Comparison of ENCODE assay signal across 20 cellular contexts in genomic region chr7:2623698-2624014, GRCh38. TPM values are rescaled to one million over a fixed set of nuclear protein-coding genes. Genes with fewer than 3 reads are reported as not detected.
A peak's percentile ranks its signal among the peaks of the same experiment; 100 is the strongest.
DNase-seq lines count a peak whose midpoint lies in the region; ATAC-seq and TF ChIP-seq lines count a peak whose summit lies in the region.
"Had no signal": no experiment of that assay in that cellular context is flagged by ENCODE, and none has a peak within 500 bp of the region (broad histone marks: within the 10 kb centered on the region; RNA-seq: fewer than 3 reads in every experiment).

No MANE protein-coding gene starts in this region.

- no peak for TF ChIP-seq POLR2A in erythroblast (IDR thresholded peaks at IDR 0.05; ENCODE audit: low read length)

- H2BK5ac ChIP-seq in neuronal stem cell (ENCODE audit: low read length) = peak overlapping the region; percentile 68

- H3K36me3 ChIP-seq in NT2/D1 (ENCODE audit: insufficient read depth, insufficient read length, low read length) = no peaks in the 10 kb centered on the region
- no peaks in the 10 kb centered on the region for H3K36me3 ChIP-seq in duodenal mucosa (ENCODE audit: control insufficient read depth in 1 of 2, insufficient read depth in 2 of 2, low read length in 2 of 2)
- H3K36me3 ChIP-seq in neuronal stem cell (replicated peaks in 1 of 2; ENCODE audit: control insufficient read depth in 2 of 2, insufficient read depth in 2 of 2, low read length in 2 of 2) = no peaks in the 10 kb centered on the region

- peaks cover 33% of the 10 kb centered on the region for H3K4me1 Mint-ChIP-seq in CD14-positive monocyte
- H3K4me1 Mint-ChIP-seq in activated CD8-positive, alpha-beta T cell treated with anti-CD3 and anti-CD28 coated beads for 36 hours (ENCODE audit: low read depth) = no peaks in the 10 kb centered on the region
- H3K4me1 Mint-ChIP-seq: CD8-positive, alpha-beta memory T cell had no signal

- peak overlapping the region; percentile 89 for H3K14ac ChIP-seq in neuronal stem cell (ENCODE audit: low read length)

- POLR2A ChIA-PET in activated CD8-positive, alpha-beta T cell treated with anti-CD3 and anti-CD28 coated beads for 36 hours (lab: Charles Lee) = no interaction called here

- H4K91ac ChIP-seq in neuronal stem cell (ENCODE audit: low read depth, low read length, poor library complexity) = no peak overlapping the region

- no peak overlapping the region for H3K4me3 Mint-ChIP-seq in CD14-positive monocyte
- H3K4me3 Mint-ChIP-seq in activated CD8-positive, alpha-beta T cell treated with anti-CD3 and anti-CD28 coated beads for 36 hours = no peak overlapping the region
- H3K4me3 Mint-ChIP-seq: CD8-positive, alpha-beta memory T cell; GM23338 had no signal

- H3K27ac ChIP-seq in duodenal mucosa (ENCODE audit: low read depth, low read length) (peak overlapping the region; percentile 73), neuronal stem cell (replicated peaks; ENCODE audit: low read length) (no peak overlapping the region)
- H3K27ac ChIP-seq: HL-60 had no signal

- ATAC-seq in HG02623 (IDR thresholded peaks at IDR 0.05; ENCODE audit: unreplicated experiment) = no peak
- ATAC-seq in activated CD8-positive, alpha-beta T cell treated with anti-CD3 and anti-CD28 coated beads for 36 hours = no peak
- ATAC-seq: GM23338 had no signal

- no peaks in the 10 kb centered on the region for H3K36me3 Mint-ChIP-seq in CD14-positive monocyte
- no peaks in the 10 kb centered on the region for H3K36me3 Mint-ChIP-seq in activated CD8-positive, alpha-beta T cell treated with anti-CD3 and anti-CD28 coated beads for 36 hours (ENCODE audit: low read depth)
- H3K36me3 Mint-ChIP-seq: CD8-positive, alpha-beta memory T cell had no signal

- WGBS in neuronal stem cell (ENCODE audit: extremely low coverage in 2 of 2, insufficient read length in 2 of 2, insufficient replicate concordance in 1 of 2), 2 donors = no CpG with 5 or more reads among the region's 10 CpGs

- no peak for TF ChIP-seq CTCF in CD14-positive monocyte (IDR thresholded peaks at IDR 0.05)
- TF ChIP-seq CTCF in activated CD8-positive, alpha-beta T cell treated with anti-CD3 and anti-CD28 coated beads for 36 hours (IDR thresholded peaks at IDR 0.05) = no peak

- peak overlapping the region; percentile 64 for H3K9ac ChIP-seq in NT2/D1 (ENCODE audit: insufficient read length, low read depth)
- peak overlapping the region in 1 of 2 donors; percentile 12 for H3K9ac ChIP-seq in duodenal mucosa (ENCODE audit: low read depth in 1 of 2, low read length in 2 of 2)
- no peak overlapping the region for H3K9ac ChIP-seq in neuronal stem cell (ENCODE audit: low read depth, low read length, poor library complexity)

- CTCF ChIA-PET in activated CD8-positive, alpha-beta T cell treated with anti-CD3 and anti-CD28 coated beads for 36 hours (lab: Charles Lee) = no interaction called here

- H3K4ac ChIP-seq in neuronal stem cell (ENCODE audit: low read length) = no peak overlapping the region

- intact Hi-C loops in CD14-positive monocyte (cut with micrococcal nuclease) = no loop called here
- intact Hi-C loops in activated CD8-positive, alpha-beta T cell treated with anti-CD3 and anti-CD28 coated beads for 36 hours (cut with micrococcal nuclease) = no loop called here

- H3K4me1 ChIP-seq in NT2/D1 (ENCODE audit: insufficient read depth, insufficient read length) = peaks cover 35% of the 10 kb centered on the region
- peaks cover 35 to 42% of the 10 kb centered on the region in 2 donors for H3K4me1 ChIP-seq in duodenal mucosa (ENCODE audit: control insufficient read depth in 1 of 2, insufficient read depth in 2 of 2, low read length in 2 of 2)
- peaks cover 14 to 16% of the 10 kb centered on the region in 2 donors for H3K4me1 ChIP-seq in neuronal stem cell (ENCODE audit: control insufficient read depth in 2 of 2, insufficient read depth in 1 of 2, low read depth in 1 of 2, low read length in 2 of 2)

- H2BK12ac ChIP-seq in neuronal stem cell (ENCODE audit: low read length) = peak overlapping the region; percentile 89

- H2BK120ac ChIP-seq in neuronal stem cell (ENCODE audit: low read depth, low read length) = peak overlapping the region; percentile 35

- H3K4me3 ChIP-seq in NT2/D1 (ENCODE audit: insufficient read length, low read depth) (no peak overlapping the region), duodenal mucosa (ENCODE audit: low read depth in 1 of 2, low read length in 2 of 2) (no peak overlapping the region), neuronal stem cell (ENCODE audit: low read length in 2 of 2) (no peak overlapping the region)
- H3K4me3 ChIP-seq: GM23338 had no signal

- H3K9me3 ChIP-seq in NT2/D1 (ENCODE audit: insufficient read depth, low read length) (peaks cover 8% of the 10 kb centered on the region; the same call in 1 of the 2 replicates), duodenal mucosa (ENCODE audit: control insufficient read depth in 1 of 2, low read length in 2 of 2) (no peaks in the 10 kb centered on the region), neuronal stem cell (replicated peaks in 1 of 2; ENCODE audit: control insufficient read depth in 2 of 2, insufficient read depth in 1 of 2, low read depth in 1 of 2, low read length in 2 of 2) (peaks cover 0 to 4% of the 10 kb centered on the region in 2 donors)

- H2BK15ac ChIP-seq in neuronal stem cell (ENCODE audit: low read length) = peak overlapping the region; percentile 95

- no peak overlapping the region for H4K8ac ChIP-seq in neuronal stem cell (ENCODE audit: low read depth, low read length)

- no peak overlapping the region for H3K4me2 ChIP-seq in neuronal stem cell (ENCODE audit: insufficient read depth, low read length, poor library complexity, severe bottlenecking)
- H3K4me2 ChIP-seq: GM23338 had no signal

- H3K27me3 Mint-ChIP-seq in CD14-positive monocyte (ENCODE audit: low read depth in 3 of 3) = peaks cover 4 to 10% (median 6%) of the 10 kb centered on the region in 3 donors
- H3K27me3 Mint-ChIP-seq in activated CD8-positive, alpha-beta T cell treated with anti-CD3 and anti-CD28 coated beads for 36 hours = no peaks in the 10 kb centered on the region

- H3K27me3 ChIP-seq in NT2/D1 (ENCODE audit: insufficient read depth, insufficient read length) (no peaks in the 10 kb centered on the region), duodenal mucosa (ENCODE audit: control insufficient read depth in 1 of 2, insufficient read depth in 2 of 2, low read length in 2 of 2) (no peaks in the 10 kb centered on the region), neuronal stem cell (ENCODE audit: control insufficient read depth in 3 of 3, insufficient read depth in 3 of 3, low read depth in 1 of 3, low read length in 3 of 3) (no peaks in the 10 kb centered on the region)

- peak overlapping the region in 4 of 7 donors; percentile 24 to 86 (median 50) for H3K27ac Mint-ChIP-seq in CD14-positive monocyte
- no peak overlapping the region for H3K27ac Mint-ChIP-seq in activated CD8-positive, alpha-beta T cell treated with anti-CD3 and anti-CD28 coated beads for 36 hours
- H3K27ac Mint-ChIP-seq: GM23338 had no signal

- no peak overlapping the region for H2AFZ ChIP-seq in neuronal stem cell (ENCODE audit: low read length)

- peak overlapping the region; percentile 90 for H3K23ac ChIP-seq in neuronal stem cell (ENCODE audit: low read depth, low read length, poor library complexity)

- H2AK5ac ChIP-seq in neuronal stem cell (ENCODE audit: low read depth, low read length) = peak overlapping the region; percentile 71

- peaks cover 4% of the 10 kb centered on the region for H3K79me1 ChIP-seq in neuronal stem cell (ENCODE audit: low read depth, low read length)

- H3K9me3 Mint-ChIP-seq in CD14-positive monocyte = peaks cover 0 to 4% (median 0%) of the 10 kb centered on the region in 7 donors
- no peaks in the 10 kb centered on the region for H3K9me3 Mint-ChIP-seq in activated CD8-positive, alpha-beta T cell treated with anti-CD3 and anti-CD28 coated beads for 36 hours
- H3K9me3 Mint-ChIP-seq: CD8-positive, alpha-beta memory T cell; GM23338 had no signal

- DNase-seq in CD14-positive monocyte (ENCODE audit: low spot score) = no peak
- no peak for DNase-seq in NT2/D1 (ENCODE audit: low read depth, low spot score)
- DNase-seq in neuronal stem cell (ENCODE audit: low spot score) = no peak
- DNase-seq in activated CD8-positive, alpha-beta T cell treated with anti-CD3 and anti-CD28 coated beads for 36 hours = no peak
- DNase-seq in activated CD8-positive, alpha-beta memory T cell treated with anti-CD3 and anti-CD28 coated beads, Interleukin-2, amount 50 U/mL, for 48 hours = no peak
- no peak for DNase-seq in erythroblast (lab: John Stamatoyannopoulos, UW)
- DNase-seq: ACHN; Calu3; CD8-positive, alpha-beta memory T cell; DMS153; HCEC 1CT; NCI-H1105 treated with DMSO at 0.1 percent for 48 hours; NCI-H2029 treated with DMSO at 0.1 percent for 48 hours; NCI-H226; NCI-H524; NCI-H82 had no signal

- peak overlapping the region; percentile 90 for H3K18ac ChIP-seq in neuronal stem cell (ENCODE audit: low read length)

RNA-seq across cellular contexts. Expression of gene TTYH3, which starts 8.1 kb away (rescaled TPM):
- 10 to 100 TPM; 13.4 to 17.4 TPM for polyA plus RNA-seq in CD14-positive monocyte
- 136 TPM for polyA plus RNA-seq in neuronal stem cell (2013, experiment 1 of 2)
- polyA plus RNA-seq in neuronal stem cell (2013, experiment 2 of 2) = 133 TPM
- 10 to 100 TPM; 30.3 to 32.3 TPM for total RNA-seq in activated CD8-positive, alpha-beta T cell treated with anti-CD3 and anti-CD28 coated beads for 36 hours
